Comparison of ENCODE assay signal across 30 cellular contexts in genomic region chr17:44389281-44389680, GRCh38. TPM values are rescaled to one million over a fixed set of nuclear protein-coding genes. Genes with fewer than 3 reads are reported as not detected.
DNase-seq lines count a peak whose midpoint lies in the region; ATAC-seq and TF ChIP-seq lines count a peak whose summit lies in the region.
"Had no signal": no experiment of that assay in that cellular context is flagged by ENCODE, and none has a peak within 500 bp of the region (broad histone marks: within the 10 kb centered on the region; RNA-seq: fewer than 3 reads in every experiment).

Gene ITGA2B (minus strand): TSS chr17:44389649. CDS start chr17:44389473, 176 bp downstream.

- ATAC-seq in activated T-helper 17 cell treated with anti-CD3 and anti-CD28 coated beads, Interleukin-2, amount 50 U/mL, for 72 hours (replicated peaks) = no peak
- ATAC-seq in activated CD4-positive, CD25-positive, alpha-beta regulatory T cell treated with anti-CD3 and anti-CD28 coated beads, Interleukin-2, amount 50 U/mL, for 24 hours = no peak
- ATAC-seq in T-cell (replicated peaks in 1 of 4) = no peak
- ATAC-seq: A549, body of pancreas had no signal

- no peak within 1 kb of the TSS for H3K27ac ChIP-seq in breast epithelium
- H3K27ac ChIP-seq: A549, adrenal gland, body of pancreas, ovary, SJSA1, vagina had no signal

- no peak for DNase-seq in MCF 10A (ENCODE audit: unreplicated experiment)
- no peak for DNase-seq in breast epithelium (ENCODE audit: low spot score in 2 of 2)
- no peak for DNase-seq in mesothelial cell of epicardium (ENCODE audit: low spot score in 2 of 2, unreplicated experiment in 2 of 2)
- DNase-seq in AG20443 (ENCODE audit: low spot score) = no peak
- no peak for DNase-seq in T-cell
- no peak for DNase-seq in GM19238 (ENCODE audit: insufficient read length, low spot score)
- DNase-seq: activated CD4-positive, alpha-beta T cell treated with anti-CD3 and anti-CD28 coated beads for 1 hour; activated CD8-positive, alpha-beta memory T cell treated with anti-CD3 and anti-CD28 coated beads for 24 hours; activated gamma-delta T cell; BE2C; body of pancreas; cerebellar nuclear complex; COR-L47; DMS79; islet precursor cell; midbrain; NCI-H1105 treated with DMSO at 0.1 percent for 48 hours; NCI-H1930; NCI-H69; retina; stimulated activated CD4-positive, alpha-beta T cell treated with anti-CD3 and anti-CD28 coated beads, Interleukin-2, amount 100 ng/mL, for 48 hours had no signal

- H3K4me3 Mint-ChIP-seq in MCF 10A (ENCODE audit: unreplicated experiment) (no peak within 1 kb of the TSS), mesothelial cell of epicardium (no peak within 1 kb of the TSS), T-cell (no peak within 1 kb of the TSS)
- no peak within 1 kb of the TSS for H3K4me3 Mint-ChIP-seq in activated T-helper 17 cell treated with anti-CD3 and anti-CD28 coated beads, Interleukin-2, amount 50 U/mL, for 72 hours

- BruUV-seq in MCF 10A (replicated peaks; lab: Mats Ljungman, UMichigan) = no TSS peak

- H3K27me3 Mint-ChIP-seq in MCF 10A (ENCODE audit: insufficient read depth, unreplicated experiment) (no peaks in the 10 kb centered on the region), mesothelial cell of epicardium (ENCODE audit: low read depth) (peaks cover 16% of the 10 kb centered on the region), T-cell (peaks cover 5 to 7% of the 10 kb centered on the region in 2 donors)
- H3K27me3 Mint-ChIP-seq in activated T-helper 17 cell treated with anti-CD3 and anti-CD28 coated beads, Interleukin-2, amount 50 U/mL, for 72 hours = peaks cover 4% of the 10 kb centered on the region

- TF ChIP-seq POLR2A in breast epithelium (IDR thresholded peaks at IDR 0.05) = no peak

- H3K27ac Mint-ChIP-seq in MCF 10A (ENCODE audit: low read depth, unreplicated experiment) (peak within 1 kb of the TSS; percentile 43), mesothelial cell of epicardium (no peak within 1 kb of the TSS), T-cell (no peak within 1 kb of the TSS)
- H3K27ac Mint-ChIP-seq in activated T-helper 17 cell treated with anti-CD3 and anti-CD28 coated beads, Interleukin-2, amount 50 U/mL, for 72 hours = peak within 1 kb of the TSS; percentile 65
- H3K27ac Mint-ChIP-seq: nephron had no signal

- intact Hi-C loops in MCF 10A (cut with micrococcal nuclease) = no loop called here
- intact Hi-C loops in breast epithelium (cut with DNase I; ENCODE audit: low total_unique reads) = no loop called here

- CTCF ChIA-PET in MCF 10A (lab: Yijun Ruan, JAX) (interaction anchor here (0.6 kb wide), 2 partner anchors 22 to 144 kb away, joined by 3 read pairs; no protein-coding TSS in a partner anchor), T-cell (lab: Charles Lee) (interaction anchor here in 1 of 2 donors (0.6 kb wide), 2 partner anchors 28 to 147 kb away, joined by 3 read pairs; no protein-coding TSS in a partner anchor)

- no peaks in the 10 kb centered on the region for H3K36me3 ChIP-seq in breast epithelium
- H3K36me3 ChIP-seq: adrenal gland, BE2C, HAP-1, ovary, SJSA1, vagina had no signal

- TF ChIP-seq CTCF in MCF 10A (IDR thresholded peaks at IDR 0.05; ENCODE audit: unreplicated experiment) (no peak), breast epithelium (IDR thresholded peaks at IDR 0.05) (no peak), mesothelial cell of epicardium (IDR thresholded peaks at IDR 0.05; ENCODE audit: unreplicated experiment) (no peak)

- H3K4me3 ChIP-seq in breast epithelium = no peak within 1 kb of the TSS
- H3K4me3 ChIP-seq: A549, adrenal gland, body of pancreas, HAP-1, ovary, SJSA1, vagina had no signal

- H3K9me3 Mint-ChIP-seq in MCF 10A (ENCODE audit: unreplicated experiment) (no peaks in the 10 kb centered on the region), mesothelial cell of epicardium (no peaks in the 10 kb centered on the region), T-cell (no peaks in the 10 kb centered on the region)
- H3K9me3 Mint-ChIP-seq in activated T-helper 17 cell treated with anti-CD3 and anti-CD28 coated beads, Interleukin-2, amount 50 U/mL, for 72 hours = peaks cover 3% of the 10 kb centered on the region
- H3K9me3 Mint-ChIP-seq: nephron had no signal

- POLR2A ChIA-PET in MCF 10A (lab: Yijun Ruan, JAX) (interaction anchor here (0.6 kb wide), 1 partner anchor 146 kb away, joined by 4 read pairs; no protein-coding TSS in a partner anchor), T-cell (lab: Charles Lee) (no interaction called here)

- H3K4me1 Mint-ChIP-seq in MCF 10A (ENCODE audit: insufficient read depth, unreplicated experiment) (no peaks in the 10 kb centered on the region), mesothelial cell of epicardium (peaks cover 13% of the 10 kb centered on the region), T-cell (peaks cover 13 to 26% (median 20%) of the 10 kb centered on the region in 3 donors)
- peaks cover 11% of the 10 kb centered on the region for H3K4me1 Mint-ChIP-seq in activated T-helper 17 cell treated with anti-CD3 and anti-CD28 coated beads, Interleukin-2, amount 50 U/mL, for 72 hours

- H3K36me3 Mint-ChIP-seq in MCF 10A (ENCODE audit: insufficient read depth, unreplicated experiment) (peaks cover 8% of the 10 kb centered on the region), mesothelial cell of epicardium (no peaks in the 10 kb centered on the region), T-cell (no peaks in the 10 kb centered on the region)
- H3K36me3 Mint-ChIP-seq in activated T-helper 17 cell treated with anti-CD3 and anti-CD28 coated beads, Interleukin-2, amount 50 U/mL, for 72 hours (ENCODE audit: low read depth) = no peaks in the 10 kb centered on the region

- H3K9me3 ChIP-seq in breast epithelium = no peaks in the 10 kb centered on the region
- H3K9me3 ChIP-seq: A549, adrenal gland, BE2C, body of pancreas, HAP-1, ovary, SJSA1, vagina had no signal

- no peaks in the 10 kb centered on the region for H3K27me3 ChIP-seq in breast epithelium
- H3K27me3 ChIP-seq: BE2C, body of pancreas, ovary, vagina had no signal

- no peaks in the 10 kb centered on the region for H3K4me1 ChIP-seq in breast epithelium
- H3K4me1 ChIP-seq: BE2C had no signal

RNA-seq across cellular contexts. Expression of gene ITGA2B, which starts in this region (rescaled TPM):
- total RNA-seq in MCF 10A (2022) (0.12 and 0.52 TPM in 2 replicates), breast epithelium (1 to 10 TPM in 2 of 3 donors, under 1 TPM in 1; 0.66 to 1.2 (median 1.1) TPM), mesothelial cell of epicardium (12.2 to 15.9 TPM (median 13.6 TPM) in 3 replicates), T-cell (1 to 10 TPM in 3 of 5 donors, under 1 TPM in 2; 0.41 to 3.9 (median 1.1) TPM)
- total RNA-seq in activated T-helper 17 cell treated with anti-CD3 and anti-CD28 coated beads, Interleukin-2, amount 50 U/mL, for 72 hours = 1 to 10 TPM; 2.2 to 3.7 TPM

Comparison
In these comparisons a context has a peak if more than half of its experiments do, and no peak if none do; other contexts are left out.
1. H3K27ac Mint-ChIP-seq: peak in MCF 10A (single experiment) and activated T-helper 17 cell treated with anti-CD3 and anti-CD28 coated beads, Interleukin-2, amount 50 U/mL, for 72 hours (single experiment); none in mesothelial cell of epicardium (single experiment) and T-cell (0 of 2).